8 cellular contexts compared by ENCODE assay signal in the genomic region with DNA sequence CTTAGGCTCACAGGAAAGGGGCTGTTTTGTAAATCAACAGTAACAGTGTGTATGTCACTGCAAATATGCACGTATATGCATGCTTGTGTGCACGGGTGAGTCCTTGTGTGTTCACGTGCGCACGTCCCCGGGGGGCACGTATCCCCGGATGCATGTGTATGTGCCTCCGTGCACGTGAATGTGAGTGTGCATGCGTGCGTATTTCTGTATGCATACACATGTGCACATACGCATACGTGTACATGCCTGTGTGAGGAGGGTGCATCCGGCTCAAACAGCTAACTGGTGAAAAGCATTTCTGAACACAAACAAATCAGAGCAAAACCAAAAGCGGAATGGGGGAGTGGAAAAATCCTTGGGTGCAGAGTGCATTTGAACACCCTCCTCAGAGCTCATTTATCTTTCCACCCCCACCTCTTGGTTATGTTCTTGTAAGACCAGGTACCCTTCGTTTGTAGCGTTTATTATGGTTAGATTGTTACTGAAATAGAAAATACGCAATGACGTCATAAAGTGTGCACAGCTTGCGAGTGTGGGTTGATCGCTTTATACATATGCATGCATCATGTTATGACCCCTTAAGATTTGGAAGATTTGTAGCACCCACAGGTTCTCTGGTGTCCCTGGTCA. TPM values are rescaled to one million over a fixed set of nuclear protein-coding genes. Genes with fewer than 3 reads are reported as not detected.
A peak's percentile ranks its signal among the peaks of the same experiment; 100 is the strongest.
DNase-seq lines count a peak whose midpoint lies in the region; ATAC-seq and TF ChIP-seq lines count a peak whose summit lies in the region.

No MANE protein-coding gene starts in this region.

- no peaks in the 10 kb centered on the region for H3K27me3 Mint-ChIP-seq in activated naive CD8-positive, alpha-beta T cell treated with anti-CD3 and anti-CD28 coated beads, Interleukin-2, amount 10 ng/mL, durations not matched to agents 7 days and 5 days

- DNase-seq in HCT116 (ENCODE audit: low read depth, low spot score) (no peak), left lung (peak in 1 of 2 donors; percentile 41), upper lobe of right lung (peak; percentile 48), cortex of kidney (lab: John Stamatoyannopoulos, UW) (no peak), HPDE6-E6E7 (ENCODE audit: extremely low spot score) (no peak)
- peak; percentile 73 for DNase-seq in activated naive CD8-positive, alpha-beta T cell treated with anti-CD3 and anti-CD28 coated beads, Interleukin-2, amount 10 ng/mL, durations not matched to agents 7 days and 5 days

- RAD21 ChIA-PET in HCT116 (lab: Charles Lee; ENCODE audit: low non-redundant PET in 1 of 2, low total read pairs in 2 of 2, uncharacterized antibody in 2 of 2, unreplicated experiment in 2 of 2): interaction anchor here (0.7 to 1.0 kb wide), 5 partner anchors 45 to 207 kb away, joined by 3 to 4 read pairs (median 3); no protein-coding TSS in a partner anchor

- H2AFZ ChIP-seq in HCT116 (ENCODE audit: low read depth, low read length, poor library complexity, severe bottlenecking) (peak overlapping the region; percentile 95), OCI-LY3 (ENCODE audit: low read depth, low read length) (peak overlapping the region; percentile 87; the same call in 1 of the 2 replicates)

- peaks cover 3% of the 10 kb centered on the region for H3K36me3 Mint-ChIP-seq in activated naive CD8-positive, alpha-beta T cell treated with anti-CD3 and anti-CD28 coated beads, Interleukin-2, amount 10 ng/mL, durations not matched to agents 7 days and 5 days

- no peaks in the 10 kb centered on the region for H3K79me2 ChIP-seq in HCT116 (ENCODE audit: insufficient read depth, low read length)
- H3K79me2 ChIP-seq in OCI-LY3 (ENCODE audit: low read length): no peaks in the 10 kb centered on the region

- CTCF ChIA-PET in HCT116 (lab: Charles Lee): interaction anchor here (0.6 to 2.3 kb wide), 10 partner anchors 9 to 370 kb away, joined by 3 to 16 read pairs (median 3); a partner anchor contains a TSS

- H3K9me3 ChIP-seq in HCT116 (ENCODE audit: control insufficient read depth in 1 of 2, insufficient read depth in 1 of 2, low read depth in 1 of 2, low read length in 2 of 2) (no peaks in the 10 kb centered on the region), OCI-LY3 (ENCODE audit: insufficient read depth, low read length) (no peaks in the 10 kb centered on the region), left lung (no peaks in the 10 kb centered on the region), upper lobe of right lung (no peaks in the 10 kb centered on the region)

- H4K20me1 ChIP-seq in HCT116 (ENCODE audit: insufficient read depth) (no peaks in the 10 kb centered on the region), OCI-LY3 (ENCODE audit: insufficient read depth, low read length) (no peaks in the 10 kb centered on the region)

- H3K9me3 Mint-ChIP-seq in activated naive CD8-positive, alpha-beta T cell treated with anti-CD3 and anti-CD28 coated beads, Interleukin-2, amount 10 ng/mL, durations not matched to agents 7 days and 5 days: no peaks in the 10 kb centered on the region

- H3K4me3 Mint-ChIP-seq in activated naive CD8-positive, alpha-beta T cell treated with anti-CD3 and anti-CD28 coated beads, Interleukin-2, amount 10 ng/mL, durations not matched to agents 7 days and 5 days: peak overlapping the region; percentile 84

- peak overlapping the region; percentile 34; the same call in 1 of the 2 replicates for H3K9ac ChIP-seq in HCT116 (ENCODE audit: low read length)
- H3K9ac ChIP-seq in OCI-LY3 (ENCODE audit: low read length): peak overlapping the region; percentile 88

- BruUV-seq in HCT116 (replicated peaks; lab: Mats Ljungman, UMichigan): no TSS peak

- H3K27ac Mint-ChIP-seq in activated naive CD8-positive, alpha-beta T cell treated with anti-CD3 and anti-CD28 coated beads, Interleukin-2, amount 10 ng/mL, durations not matched to agents 7 days and 5 days: peak overlapping the region; percentile 99

- peaks cover 42% of the 10 kb centered on the region for H3K4me1 Mint-ChIP-seq in activated naive CD8-positive, alpha-beta T cell treated with anti-CD3 and anti-CD28 coated beads, Interleukin-2, amount 10 ng/mL, durations not matched to agents 7 days and 5 days

- ATAC-seq in HCT116 (peak; percentile 17; the same call in 1 of the 2 replicates), left lung (peak; percentile 2), upper lobe of right lung (no peak)
- peak; percentile 61 for ATAC-seq in activated naive CD8-positive, alpha-beta T cell treated with anti-CD3 and anti-CD28 coated beads, Interleukin-2, amount 10 ng/mL, durations not matched to agents 7 days and 5 days (ENCODE audit: low read depth)

- intact Hi-C loops in HCT116 (cut with micrococcal nuclease) (loop anchor here (1.0 to 5.0 kb wide), 2 partner anchors 45 to 89 kb away; a partner anchor contains a TSS), left lung (cut with DNase I) (no loop called here), upper lobe of right lung (cut with DNase I) (no loop called here)

- TF ChIP-seq POLR2A in HCT116 (IDR thresholded peaks at IDR 0.05; ENCODE audit: borderline replicate concordance, extremely low read depth, insufficient read depth, insufficient read length): no peak

- H3K4me3 ChIP-seq in GM08714 (ENCODE audit: low read length) (peak overlapping the region; percentile 55; the same call in 1 of the 2 replicates), HCT116 (replicated peaks in 1 of 2; ENCODE audit: low read depth in 1 of 2, low read length in 2 of 2) (peak overlapping the region; percentile 32 to 53), OCI-LY3 (ENCODE audit: low read length) (peak overlapping the region; percentile 78), left lung (peak overlapping the region in 1 of 2 donors; percentile 19), upper lobe of right lung (peak overlapping the region; percentile 40)

- H3K4me1 ChIP-seq in HCT116 (ENCODE audit: control insufficient read depth in 1 of 2, insufficient read depth in 2 of 2, low read length in 2 of 2) (peaks cover 5 to 34% of the 10 kb centered on the region in 2 experiments; a peak in 3 of 4 replicates), OCI-LY3 (ENCODE audit: low read length) (peaks cover 23% of the 10 kb centered on the region), left lung (peaks cover 10 to 41% of the 10 kb centered on the region in 2 donors), upper lobe of right lung (peaks cover 26% of the 10 kb centered on the region)

- no peak for TF ChIP-seq CTCF in HCT116 (IDR thresholded peaks at IDR 0.05 in 2 of 3, conservative IDR thresholded peaks at IDR 0.05 in 1 of 3; ENCODE audit: borderline replicate concordance in 1 of 3, insufficient read depth in 1 of 3, low read depth in 2 of 3, low read length in 2 of 3)
- TF ChIP-seq CTCF in OCI-LY3 (IDR thresholded peaks at IDR 0.05; ENCODE audit: low read depth, low read length): no peak
- no peak for TF ChIP-seq CTCF in left lung (IDR thresholded peaks at IDR 0.05)
- TF ChIP-seq CTCF in upper lobe of right lung (IDR thresholded peaks at IDR 0.05): no peak

- peaks cover 6% of the 10 kb centered on the region; the same call in 1 of the 2 replicates for H3K27me3 ChIP-seq in HCT116 (ENCODE audit: insufficient read depth, low read length)
- no peaks in the 10 kb centered on the region for H3K27me3 ChIP-seq in OCI-LY3 (ENCODE audit: low read depth, low read length)
- no peaks in the 10 kb centered on the region for H3K27me3 ChIP-seq in left lung
- no peaks in the 10 kb centered on the region for H3K27me3 ChIP-seq in upper lobe of right lung

- peak overlapping the region; percentile 89 for H3K4me2 ChIP-seq in HCT116 (ENCODE audit: low read length)
- H3K4me2 ChIP-seq in OCI-LY3 (ENCODE audit: low read length): peak overlapping the region; percentile 100

- POLR2A ChIA-PET in HCT116 (lab: Charles Lee): interaction anchor here (0.7 to 0.8 kb wide), 2 partner anchors 18 to 95 kb away, joined by 3 read pairs; a partner anchor contains a TSS
- POLR2A ChIA-PET in activated naive CD8-positive, alpha-beta T cell treated with anti-CD3 and anti-CD28 coated beads, Interleukin-2, amount 10 ng/mL, durations not matched to agents 7 days and 5 days (lab: Charles Lee): interaction anchor here (0.6 to 6.1 kb wide), 29 partner anchors 9 to 431 kb away, joined by 3 to 247 read pairs (median 4); a partner anchor contains a TSS

- no peaks in the 10 kb centered on the region for H3K9me2 ChIP-seq in HCT116 (ENCODE audit: insufficient read depth)

- H3K36me3 ChIP-seq in HCT116 (ENCODE audit: control insufficient read depth in 1 of 2, insufficient read depth in 2 of 2, low read length in 2 of 2) (no peaks in the 10 kb centered on the region), OCI-LY3 (replicated peaks; ENCODE audit: low read depth, low read length) (no peaks in the 10 kb centered on the region), left lung (peaks cover 0 to 17% of the 10 kb centered on the region in 2 donors), upper lobe of right lung (no peaks in the 10 kb centered on the region)

- no peak overlapping the region for H3K27ac ChIP-seq in HCT116 (ENCODE audit: low read depth, low read length)
- peak overlapping the region; percentile 92 for H3K27ac ChIP-seq in OCI-LY3 (ENCODE audit: low read length)
- H3K27ac ChIP-seq in left lung: peak overlapping the region in 1 of 2 donors; percentile 43
- H3K27ac ChIP-seq in upper lobe of right lung: peak overlapping the region; percentile 34

- no peak for TF ChIP-seq RAD21 in HCT116 (IDR thresholded peaks at IDR 0.05; ENCODE audit: low read depth)

RNA-seq across cellular contexts. Expression of a gene that starts 7.0 kb away (rescaled TPM):
- total RNA-seq in HCT116 (2021; ENCODE audit: unreplicated experiment) (16.4 TPM), left lung (10 to 100 TPM; 46.3 to 58.0 TPM), upper lobe of right lung (46.4 TPM)
- polyA plus RNA-seq in HCT116 (2012): 8.0 and 10.3 TPM in 2 replicates
- 10 to 100 TPM; 65.2 to 65.4 TPM for total RNA-seq in activated naive CD8-positive, alpha-beta T cell treated with anti-CD3 and anti-CD28 coated beads, Interleukin-2, amount 10 ng/mL, durations not matched to agents 7 days and 5 days

RNA-seq across cellular contexts. Expression of a gene that starts 20.4 kb away (rescaled TPM):
- total RNA-seq in HCT116 (2021; ENCODE audit: unreplicated experiment) (6.4 TPM), left lung (1 to 10 TPM; 1.4 to 2.3 TPM), upper lobe of right lung (2.6 TPM)
- polyA plus RNA-seq in HCT116 (2012): 2.1 and 2.6 TPM in 2 replicates
- under 1 TPM; 0.28 to 0.39 TPM for total RNA-seq in activated naive CD8-positive, alpha-beta T cell treated with anti-CD3 and anti-CD28 coated beads, Interleukin-2, amount 10 ng/mL, durations not matched to agents 7 days and 5 days

RNA-seq across cellular contexts. Expression of a gene that starts 38.3 kb away (rescaled TPM):
- total RNA-seq in HCT116 (2021; ENCODE audit: unreplicated experiment) (55.1 TPM), left lung (10 to 100 TPM; 67.4 to 75.9 TPM), upper lobe of right lung (66.7 TPM)
- 35.5 and 42.0 TPM in 2 replicates for polyA plus RNA-seq in HCT116 (2012)
- 100 to 1,000 TPM; 132 to 137 TPM for total RNA-seq in activated naive CD8-positive, alpha-beta T cell treated with anti-CD3 and anti-CD28 coated beads, Interleukin-2, amount 10 ng/mL, durations not matched to agents 7 days and 5 days

RNA-seq across cellular contexts. Expression of a gene that starts 42.7 kb away (rescaled TPM):
- 35.1 TPM for total RNA-seq in HCT116 (2021; ENCODE audit: unreplicated experiment)
- 23.4 and 28.1 TPM in 2 replicates for polyA plus RNA-seq in HCT116 (2012)
- total RNA-seq in activated naive CD8-positive, alpha-beta T cell treated with anti-CD3 and anti-CD28 coated beads, Interleukin-2, amount 10 ng/mL, durations not matched to agents 7 days and 5 days: 10 to 100 TPM; 85.2 to 95.4 TPM
- total RNA-seq in left lung: 10 to 100 TPM; 15.3 to 20.0 TPM
- total RNA-seq in upper lobe of right lung: 12.7 TPM

RNA-seq across cellular contexts. Expression of a gene that starts 51.6 kb away (rescaled TPM):
- total RNA-seq in HCT116 (2021; ENCODE audit: unreplicated experiment) (16.0 TPM), left lung (10 to 100 TPM; 25.1 to 42.9 TPM), upper lobe of right lung (59.9 TPM)
- polyA plus RNA-seq in HCT116 (2012): 7.2 and 7.3 TPM in 2 replicates
- under 1 TPM in 1 of 2 experiments, not detected in 1; 0.06 TPM for total RNA-seq in activated naive CD8-positive, alpha-beta T cell treated with anti-CD3 and anti-CD28 coated beads, Interleukin-2, amount 10 ng/mL, durations not matched to agents 7 days and 5 days

Comparison
In these comparisons a context has a peak if more than half of its experiments do, and no peak if none do; other contexts are left out.
1. DNase-seq: peak in activated naive CD8-positive, alpha-beta T cell treated with anti-CD3 and anti-CD28 coated beads, Interleukin-2, amount 10 ng/mL, durations not matched to agents 7 days and 5 days (single experiment) and upper lobe of right lung (single experiment); none in HCT116 (single experiment), cortex of kidney (single experiment) and HPDE6-E6E7 (single experiment).